In the genomic region with DNA sequence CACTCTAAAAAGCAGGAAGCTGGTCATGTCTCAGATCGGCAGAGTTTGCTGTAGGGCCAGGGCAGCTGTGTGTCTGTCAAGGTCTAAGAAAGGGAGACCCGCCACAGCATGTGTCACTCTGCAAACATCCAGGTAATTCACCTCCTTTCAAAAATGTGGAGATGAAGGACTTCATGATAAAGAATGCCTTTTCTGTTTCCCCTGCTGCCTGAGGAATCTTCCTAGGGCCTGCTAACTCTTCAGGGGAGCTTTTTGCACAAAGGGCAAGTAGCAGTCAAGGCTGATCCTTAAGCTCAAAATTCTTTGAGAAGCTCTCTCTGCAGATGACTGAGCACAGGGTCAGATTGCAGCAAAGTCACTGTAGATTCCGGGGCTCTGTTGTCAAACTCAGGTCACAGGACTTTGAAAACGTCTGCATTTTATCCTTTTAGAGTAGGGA, we compare ENCODE assay signal across 31 cellular contexts. TPM values are rescaled to one million over a fixed set of nuclear protein-coding genes. Genes with fewer than 3 reads are reported as not detected.
DNase-seq lines count a peak whose midpoint lies in the region; ATAC-seq and TF ChIP-seq lines count a peak whose summit lies in the region.
"Had no signal": no experiment of that assay in that cellular context is flagged by ENCODE, and none has a peak within 500 bp of the region (broad histone marks: within the 10 kb centered on the region; RNA-seq: fewer than 3 reads in every experiment).

No MANE protein-coding gene starts in this region.

- TF ChIP-seq POLR2A in heart left ventricle (IDR thresholded peaks at IDR 0.05): no peak

- no peak overlapping the region for H2AFZ ChIP-seq in Karpas-422 (ENCODE audit: low read length)
- H2AFZ ChIP-seq: GM23248 had no signal

- H3K9me2 ChIP-seq in Karpas-422 (replicated peaks; ENCODE audit: insufficient read depth, low read length): no peaks in the 10 kb centered on the region

- peaks cover 15% of the 10 kb centered on the region for H3K9me3 ChIP-seq in mesodermal cell (ENCODE audit: control insufficient read depth, low read length)
- H3K9me3 ChIP-seq in heart left ventricle: peaks cover 0 to 4% (median 0%) of the 10 kb centered on the region in 12 donors
- no peaks in the 10 kb centered on the region for H3K9me3 ChIP-seq in Karpas-422 (ENCODE audit: low read length)
- H3K9me3 ChIP-seq: suprapubic skin had no signal

- TF ChIP-seq CTCF in heart left ventricle (IDR thresholded peaks at IDR 0.05): no peak

- H3K4me1 ChIP-seq in mesodermal cell (ENCODE audit: control insufficient read depth, insufficient read depth, low read length, poor library complexity, severe bottlenecking) (peaks cover 17% of the 10 kb centered on the region), heart left ventricle (no peaks in the 10 kb centered on the region), Karpas-422 (ENCODE audit: low read length) (no peaks in the 10 kb centered on the region)
- H3K4me1 ChIP-seq: sigmoid colon, suprapubic skin had no signal

- WGBS in mesodermal cell (ENCODE audit: insufficient coverage in 2 of 2), 2 experiments: 27 to 35% methylated on average over 3 to 4 of the region's 4 CpGs
- WGBS in heart left ventricle, 4 donors: 84 to 92% (median 88%) methylated on average over 4 of the region's 4 CpGs

- H3K4me2 ChIP-seq in Karpas-422 (ENCODE audit: low read depth, low read length, poor library complexity, severe bottlenecking): no peak overlapping the region

- H3K79me2 ChIP-seq in Karpas-422 (ENCODE audit: low read length): no peaks in the 10 kb centered on the region

- H3K9ac ChIP-seq in Karpas-422 (ENCODE audit: low read length): no peak overlapping the region
- H3K9ac ChIP-seq: GM23248 had no signal

- no peak for ATAC-seq in heart left ventricle
- no peak for ATAC-seq in GM19467 (IDR thresholded peaks at IDR 0.05; ENCODE audit: unreplicated experiment)
- ATAC-seq: activated CD4-positive, CD25-positive, alpha-beta regulatory T cell treated with anti-CD3 and anti-CD28 coated beads, Interleukin-2, amount 50 U/mL, for 24 hours; GM12878; left ventricle myocardium superior; natural killer cell treated with Interleukin-12 subunit alpha and Interleukin-12 subunit beta and Interleukin-15 and Interleukin-18, amount 100 ng/mL, for 72 hours had no signal

- H3K4me3 ChIP-seq in mesodermal cell (ENCODE audit: extremely low read depth, insufficient read depth, low read length, poor library complexity, severe bottlenecking) (no peak overlapping the region), heart left ventricle (no peak overlapping the region), Karpas-422 (ENCODE audit: low read length) (no peak overlapping the region)
- H3K4me3 ChIP-seq: GM12878, GM23248, sigmoid colon, suprapubic skin had no signal

- H3K27me3 ChIP-seq in heart left ventricle (no peaks in the 10 kb centered on the region), Karpas-422 (ENCODE audit: low read length) (no peaks in the 10 kb centered on the region)
- H3K27me3 ChIP-seq: brain microvascular endothelial cell, sigmoid colon, suprapubic skin had no signal

- intact Hi-C loops in heart left ventricle (cut with DNase I): no loop called here

- no peaks in the 10 kb centered on the region for H4K20me1 ChIP-seq in Karpas-422 (ENCODE audit: insufficient read depth, low read depth, low read length)

- H3K27ac ChIP-seq in mesodermal cell (ENCODE audit: low read depth, low read length, severe bottlenecking) (peak overlapping the region; percentile 64), heart left ventricle (no peak overlapping the region), Karpas-422 (ENCODE audit: low read length) (no peak overlapping the region)
- H3K27ac ChIP-seq: 22Rv1, brain microvascular endothelial cell, GM23248, RWPE1, sigmoid colon, suprapubic skin had no signal

- H3K36me3 ChIP-seq in mesodermal cell (ENCODE audit: control insufficient read depth, insufficient read depth, low read length) (no peaks in the 10 kb centered on the region), heart left ventricle (no peaks in the 10 kb centered on the region), Karpas-422 (ENCODE audit: insufficient read depth, low read length) (no peaks in the 10 kb centered on the region)
- H3K36me3 ChIP-seq: brain microvascular endothelial cell had no signal

- DNase-seq in DMS53 (lab: John Stamatoyannopoulos, UW) (peak; percentile 40), DMS53 treated with DMSO at 0.1 percent for 48 hours (lab: John Stamatoyannopoulos, UW; ENCODE audit: unreplicated experiment) (no peak), foreskin melanocyte (peak; percentile 35), GM19238 (ENCODE audit: insufficient read length, low spot score) (no peak), heart left ventricle (no peak), Karpas-422 (no peak)
- DNase-seq: activated CD4-positive, alpha-beta memory T cell treated with anti-CD3 and anti-CD28 coated beads, Interleukin-2, amount 10 ng/mL, durations not matched to agents 7 days and 5 days; activated naive CD4-positive, alpha-beta T cell treated with anti-CD3 and anti-CD28 coated beads, Interleukin-2, amount 50 U/mL, for 16 hours; amniotic stem cell; brain microvascular endothelial cell; CD4-positive, CD25-positive, alpha-beta regulatory T cell; effector CD8-positive, alpha-beta T cell; erythroblast; foreskin fibroblast; GM23248; left ventricle myocardium superior; NCI-H1092; NCI-H1930; NCI-H2227 treated with DMSO at 0.1 percent for 48 hours; NCI-H69; sigmoid colon; stimulated activated naive CD4-positive, alpha-beta T cell; T-helper 1 cell had no signal

RNA-seq across cellular contexts. Expression of gene RASL11B, which starts 21.1 kb away (rescaled TPM):
- 8.8 TPM for polyA plus RNA-seq in mesodermal cell (2013, experiment 1 of 2)
- polyA plus RNA-seq in mesodermal cell (2013, experiment 2 of 2): 8.7 TPM
- 10 to 100 TPM in 2 of 9 donors, 1 to 10 TPM in 7; 2.7 to 16.1 (median 5.5) TPM for total RNA-seq in heart left ventricle
- 1 to 10 TPM; 4.4 to 8.0 TPM for polyA plus RNA-seq in heart left ventricle
- not detected in 2 replicates for total RNA-seq in Karpas-422 (2014; rRNA removed; shearing (Covaris generic); ENCODE audit: low replicate concordance)
- total RNA-seq: GM23248; natural killer cell treated with Interleukin-12 subunit alpha and Interleukin-12 subunit beta and Interleukin-15 and Interleukin-18, amount 100 ng/mL, for 72 hours had no signal

Comparison
In these comparisons a context has a peak if more than half of its experiments do, and no peak if none do; other contexts are left out.
1. DNase-seq: peak in DMS53 (single experiment) and foreskin melanocyte (single experiment); none in DMS53 treated with DMSO at 0.1 percent for 48 hours (single experiment), GM19238 (single experiment), heart left ventricle (0 of 5) and Karpas-422 (single experiment).